In the genomic region with DNA sequence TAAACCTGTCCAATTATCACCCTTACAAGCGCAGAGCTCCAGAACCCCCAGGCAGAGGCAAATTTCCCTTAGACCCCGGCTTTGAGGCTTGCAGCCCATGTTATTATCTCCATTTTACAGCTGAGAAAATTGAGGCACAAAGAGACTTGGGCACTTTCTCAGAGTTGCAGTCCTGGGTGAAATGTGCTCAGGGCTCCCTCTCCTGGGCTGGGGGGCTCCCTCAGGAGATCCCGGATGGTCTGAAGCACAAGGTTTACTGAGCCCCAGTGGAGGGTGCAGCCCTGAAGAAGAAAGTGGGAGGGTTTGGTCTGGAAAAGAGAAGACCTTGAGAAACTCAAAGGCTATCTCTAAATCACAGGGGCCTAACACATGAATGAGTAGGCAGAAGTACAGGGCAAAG, we compare ENCODE assay signal across 14 cellular contexts.
A peak's percentile ranks its signal among the peaks of the same experiment; 100 is the strongest.
DNase-seq lines count a peak whose midpoint lies in the region; ATAC-seq and TF ChIP-seq lines count a peak whose summit lies in the region.
"Had no signal": no experiment of that assay in that cellular context is flagged by ENCODE, and none has a peak within 500 bp of the region (broad histone marks: within the 10 kb centered on the region; RNA-seq: fewer than 3 reads in every experiment).

No MANE protein-coding gene starts in this region.

- no peaks in the 10 kb centered on the region for H3K36me3 ChIP-seq in KMS-11 (ENCODE audit: insufficient read depth)
- H3K36me3 ChIP-seq: BE2C had no signal

- DNase-seq in WTC11 (ENCODE audit: low spot score) (no peak), pons (ENCODE audit: low spot score) (no peak), sciatic nerve (ENCODE audit: low spot score) (no peak)
- DNase-seq: BE2C; CD4-positive, alpha-beta memory T cell; DMS153; DMS79 treated with DMSO at 0.1 percent for 48 hours; EL had no signal

- peaks cover 12% of the 10 kb centered on the region for H3K4me1 ChIP-seq in KMS-11 (ENCODE audit: low read depth, poor library complexity, severe bottlenecking)
- H3K4me1 ChIP-seq: BE2C had no signal

- H3K36me3 Mint-ChIP-seq in WTC11 (no peaks in the 10 kb centered on the region), nephron (ENCODE audit: low read depth) (no peaks in the 10 kb centered on the region)
- H3K36me3 Mint-ChIP-seq: CD4-positive, alpha-beta memory T cell had no signal

- H2AFZ ChIP-seq in KMS-11 (ENCODE audit: low read depth): peak overlapping the region; percentile 86; the same call in 1 of the 2 replicates

- ATAC-seq in WTC11 (no peak), sciatic nerve (no peak), HG03442 (IDR thresholded peaks at IDR 0.05; ENCODE audit: unreplicated experiment) (no peak), HG03139 (IDR thresholded peaks at IDR 0.05; ENCODE audit: unreplicated experiment) (no peak)

- intact Hi-C loops in sciatic nerve (cut with DNase I): loop anchor here (10.0 kb wide), 1 partner anchor 874 kb away; no protein-coding TSS in a partner anchor

- H3K27ac ChIP-seq in KMS-11: no peak overlapping the region
- H3K27ac ChIP-seq: A549, C4-2B had no signal

- CTCF ChIA-PET in WTC11 (lab: Charles Lee): interaction anchor here (0.7 to 3.3 kb wide), 11 partner anchors 13 to 867 kb away, joined by 3 to 19 read pairs (median 4); partner anchors contain the start of gene MYCN

- peak overlapping the region; percentile 76; the same call in 1 of the 2 replicates for H3K4me2 ChIP-seq in KMS-11

- POLR2A ChIA-PET in WTC11 (lab: Charles Lee): no interaction called here

- H3K4me1 Mint-ChIP-seq in WTC11: peaks cover 10% of the 10 kb centered on the region
- H3K4me1 Mint-ChIP-seq in nephron: peaks cover 16% of the 10 kb centered on the region
- H3K4me1 Mint-ChIP-seq: CD4-positive, alpha-beta memory T cell had no signal

- no peaks in the 10 kb centered on the region for H3K9me3 Mint-ChIP-seq in WTC11
- no peaks in the 10 kb centered on the region for H3K9me3 Mint-ChIP-seq in nephron

- peak overlapping the region; percentile 73 for H3K4me3 Mint-ChIP-seq in WTC11
- H3K4me3 Mint-ChIP-seq in nephron: peak overlapping the region in 2 of 3 experiments; percentile 48 to 62
- H3K4me3 Mint-ChIP-seq: CD4-positive, alpha-beta memory T cell had no signal

- H3K27me3 Mint-ChIP-seq in WTC11 (ENCODE audit: low read depth): peaks cover 19% of the 10 kb centered on the region
- H3K27me3 Mint-ChIP-seq in nephron (ENCODE audit: low read depth): peaks cover 57% of the 10 kb centered on the region

- no peak overlapping the region for H3K9ac ChIP-seq in KMS-11

- H3K4me3 ChIP-seq in KMS-11 (IDR thresholded peaks at IDR 0.05; ENCODE audit: insufficient read depth, low read depth, low read length): no peak overlapping the region

- no peaks in the 10 kb centered on the region for H3K27me3 ChIP-seq in KMS-11 (ENCODE audit: insufficient read depth, low read depth)

- H3K79me2 ChIP-seq in KMS-11 (ENCODE audit: insufficient read depth, low read depth): no peaks in the 10 kb centered on the region

- H4K20me1 ChIP-seq in KMS-11 (ENCODE audit: insufficient read depth): no peaks in the 10 kb centered on the region

- TF ChIP-seq CTCF in KMS-11 (conservative IDR thresholded peaks at IDR 0.05; ENCODE audit: low read depth, low read length) (no peak), WTC11 (IDR thresholded peaks at IDR 0.05) (no peak), nephron (IDR thresholded peaks at IDR 0.05; ENCODE audit: unreplicated experiment in 3 of 3) (no peak)

- no peak overlapping the region for H3K27ac Mint-ChIP-seq in WTC11
- no peak overlapping the region for H3K27ac Mint-ChIP-seq in nephron
- H3K27ac Mint-ChIP-seq: CD4-positive, alpha-beta memory T cell had no signal

TF ChIP-seq in WTC11, 78 proteins besides CTCF, POLR2A, EP300 and RAD21:
- TF ChIP-seq, protein P1, sequence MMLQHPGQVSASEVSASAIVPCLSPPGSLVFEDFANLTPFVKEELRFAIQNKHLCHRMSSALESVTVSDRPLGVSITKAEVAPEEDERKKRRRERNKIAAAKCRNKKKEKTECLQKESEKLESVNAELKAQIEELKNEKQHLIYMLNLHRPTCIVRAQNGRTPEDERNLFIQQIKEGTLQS (CRISPR knock-in tag; conservative IDR thresholded peaks at IDR 0.05): no peak
